In the genomic region with DNA sequence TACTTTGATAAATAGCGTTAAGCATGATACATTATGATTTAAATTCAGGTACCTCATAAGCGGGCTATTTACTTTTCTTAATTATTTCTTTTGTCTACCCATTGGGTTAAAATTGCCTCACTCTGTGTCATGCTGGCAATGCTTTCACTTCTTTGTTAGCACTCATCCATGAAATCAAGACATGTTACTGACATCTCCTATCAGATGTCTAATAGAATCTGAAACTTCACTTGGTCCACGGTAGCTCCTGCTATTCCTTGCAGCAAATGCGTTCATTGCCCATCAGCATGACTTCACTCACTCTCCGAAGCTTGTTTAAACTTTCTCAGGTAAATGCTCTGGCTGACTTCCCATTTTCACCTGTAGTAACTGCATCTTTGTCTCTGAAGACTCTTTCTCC, we compare ENCODE assay signal across 25 cellular contexts.
"Had no signal": no experiment of that assay in that cellular context is flagged by ENCODE, and none has a peak within 500 bp of the region (broad histone marks: within the 10 kb centered on the region; RNA-seq: fewer than 3 reads in every experiment).

No MANE protein-coding gene starts in this region.

- H3K9me3 Mint-ChIP-seq: activated CD4-positive, alpha-beta memory T cell treated with anti-CD3 and anti-CD28 coated beads for 36 hours; activated CD4-positive, alpha-beta T cell treated with anti-CD3 and anti-CD28 coated beads, Interleukin-2, amount 10 ng/mL, durations not matched to agents 7 days and 5 days; activated T-cell treated with anti-CD3 and anti-CD28 coated beads, Interleukin-2, amount 50 U/mL, for 4 hours had no signal

- H3K36me3 ChIP-seq: brain microvascular endothelial cell, cardiac muscle cell had no signal

- H3K27ac ChIP-seq: brain microvascular endothelial cell, cardiac muscle cell had no signal

- H3K27ac Mint-ChIP-seq: activated B cell treated with CpG ODN at 0.5 μM for 24 hours; activated CD4-positive, alpha-beta memory T cell treated with anti-CD3 and anti-CD28 coated beads for 36 hours; activated CD4-positive, alpha-beta T cell treated with anti-CD3 and anti-CD28 coated beads, Interleukin-2, amount 10 ng/mL, durations not matched to agents 7 days and 5 days; activated naive CD4-positive, alpha-beta T cell treated with anti-CD3 and anti-CD28 coated beads for 36 hours; activated naive CD8-positive, alpha-beta T cell; T-helper 17 cell had no signal

- H3K4me1 Mint-ChIP-seq: activated B cell treated with CpG ODN at 0.5 μM for 24 hours; activated CD4-positive, alpha-beta T cell treated with anti-CD3 and anti-CD28 coated beads, Interleukin-2, amount 10 ng/mL, durations not matched to agents 7 days and 5 days; T-helper 17 cell had no signal

- DNase-seq: activated B cell treated with CpG ODN at 0.5 μM for 24 hours; activated CD4-positive, alpha-beta memory T cell treated with anti-CD3 and anti-CD28 coated beads for 36 hours; activated CD4-positive, alpha-beta T cell treated with anti-CD3 and anti-CD28 coated beads, Interleukin-2, amount 10 ng/mL, durations not matched to agents 7 days and 5 days; activated CD8-positive, alpha-beta memory T cell treated with anti-CD3 and anti-CD28 coated beads for 24 hours; activated gamma-delta T cell; activated naive CD4-positive, alpha-beta T cell treated with anti-CD3 and anti-CD28 coated beads for 36 hours; activated T-cell treated with anti-CD3 and anti-CD28 coated beads, Interleukin-2, amount 50 U/mL, for 4 hours; amygdala; brain microvascular endothelial cell; IMR-90; Kasumi-1; KBM-7; NCI-H1105 treated with DMSO at 0.1 percent for 48 hours; NCI-H1436 treated with DMSO at 0.1 percent for 48 hours; NCI-H2029; NCI-H2107; NCI-H2171 treated with DMSO at 0.1 percent for 48 hours; NCI-H226; NCI-H510A; NCI-H526 treated with DMSO at 0.1 percent for 48 hours; SIG-M5; T-helper 17 cell; T-helper 9 cell had no signal

- H3K36me3 Mint-ChIP-seq: activated CD4-positive, alpha-beta memory T cell treated with anti-CD3 and anti-CD28 coated beads for 36 hours; activated naive CD8-positive, alpha-beta T cell had no signal

- H3K4me3 ChIP-seq: cardiac muscle cell had no signal

- H3K27me3 ChIP-seq: brain microvascular endothelial cell, cardiac muscle cell had no signal

- H3K4me3 Mint-ChIP-seq: activated B cell treated with CpG ODN at 0.5 μM for 24 hours; activated CD4-positive, alpha-beta memory T cell treated with anti-CD3 and anti-CD28 coated beads for 36 hours; activated CD4-positive, alpha-beta T cell treated with anti-CD3 and anti-CD28 coated beads, Interleukin-2, amount 10 ng/mL, durations not matched to agents 7 days and 5 days; activated naive CD4-positive, alpha-beta T cell treated with anti-CD3 and anti-CD28 coated beads for 36 hours; activated naive CD8-positive, alpha-beta T cell; activated T-cell treated with anti-CD3 and anti-CD28 coated beads, Interleukin-2, amount 50 U/mL, for 4 hours; T-helper 17 cell had no signal

- ATAC-seq: activated T-cell treated with anti-CD3 and anti-CD28 coated beads, Interleukin-2, amount 50 U/mL, for 4 hours; T-helper 17 cell had no signal
